Comparison of ENCODE assay signal across 8 cellular contexts in the genomic region with DNA sequence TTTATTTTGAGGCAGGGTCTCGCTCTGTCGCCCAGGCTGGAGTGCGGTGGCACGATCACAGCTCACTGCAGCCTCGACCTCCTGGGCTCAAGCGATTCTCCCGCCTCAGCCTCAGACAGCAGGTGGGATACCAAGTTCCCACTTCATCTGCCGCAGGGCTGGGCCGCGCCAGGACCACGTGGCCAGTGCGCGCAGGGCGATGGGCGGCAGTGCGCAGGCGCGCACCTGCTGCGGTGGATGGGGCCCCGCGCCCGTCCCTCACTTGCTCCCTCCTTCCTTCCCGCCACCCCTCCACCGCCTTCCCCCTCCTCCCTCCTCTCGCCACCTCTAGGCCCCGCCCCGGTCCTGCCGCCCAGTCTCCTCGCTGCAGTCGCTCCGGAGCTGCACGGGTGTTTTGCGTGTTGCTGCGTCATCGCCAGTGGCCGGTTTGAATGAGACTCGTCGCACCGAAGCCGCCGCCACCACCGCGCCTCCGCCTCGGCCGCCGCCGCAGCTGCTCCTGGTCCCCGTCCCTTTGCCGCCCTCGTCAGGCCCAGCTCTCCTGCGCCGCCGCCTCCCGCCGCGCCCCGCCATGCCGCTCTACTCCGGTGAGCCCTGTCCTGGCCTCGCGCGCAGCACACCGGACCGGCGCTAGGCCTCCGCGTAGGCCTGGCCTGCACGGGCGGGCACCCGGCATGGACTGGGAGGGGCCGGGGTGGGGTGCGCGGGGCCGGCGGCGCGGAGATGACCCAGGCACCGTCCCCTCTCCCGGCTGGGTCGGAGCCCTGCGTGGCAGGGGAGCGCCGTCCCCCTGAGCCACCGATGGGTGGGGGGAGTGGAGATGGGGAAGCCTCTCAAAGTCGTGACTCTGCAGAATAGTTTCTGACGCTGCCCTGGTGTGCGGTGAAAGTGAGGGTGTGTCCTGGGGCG. TPM values are rescaled to one million over a fixed set of nuclear protein-coding genes. Genes with fewer than 3 reads are reported as not detected.
DNase-seq lines count a peak whose midpoint lies in the region; ATAC-seq and TF ChIP-seq lines count a peak whose summit lies in the region.

A gene (plus strand): TSS at position 430 of the 909 bp plus-strand sequence. CDS start 142 bp downstream, at position 572.

- H4K20me1 ChIP-seq in smooth muscle cell (ENCODE audit: low read depth), result peaks cover 42% of the 10 kb centered on the region

- H3K36me3 Mint-ChIP-seq in activated B cell treated with CpG ODN at 0.5 μM for 24 hours (ENCODE audit: low read depth), result peaks cover 13% of the 10 kb centered on the region

- H3K79me2 ChIP-seq in smooth muscle cell (ENCODE audit: low read depth), result peaks cover 48% of the 10 kb centered on the region

- H3K27me3 ChIP-seq in smooth muscle cell (ENCODE audit: low read depth), result no peaks in the 10 kb centered on the region

- peak within 1 kb of the TSS; percentile 94 for H3K9ac ChIP-seq in smooth muscle cell (ENCODE audit: low read depth)

- no peaks in the 10 kb centered on the region for H3K36me3 ChIP-seq in smooth muscle cell (ENCODE audit: low read depth)

- intact Hi-C loops in activated B cell treated with CpG ODN at 0.5 μM for 24 hours (cut with micrococcal nuclease), result loop anchor here (1.0 to 5.0 kb wide), 2 partner anchors 46 to 110 kb away; a partner anchor contains a TSS

- peaks cover 30% of the 10 kb centered on the region for H3K4me1 Mint-ChIP-seq in activated B cell treated with CpG ODN at 0.5 μM for 24 hours

- peaks cover 3% of the 10 kb centered on the region for H3F3A ChIP-seq in smooth muscle cell (ENCODE audit: low read depth)

- peak within 1 kb of the TSS; percentile 87 for H3K27ac Mint-ChIP-seq in activated B cell treated with CpG ODN at 0.5 μM for 24 hours

- CTCF ChIA-PET in activated B cell treated with CpG ODN at 0.5 μM for 24 hours (lab: Charles Lee), result interaction anchor here (1.1 kb wide), 1 partner anchor 110 kb away, joined by 3 read pairs; a partner anchor contains a TSS

- no peaks in the 10 kb centered on the region for H3K9me3 Mint-ChIP-seq in activated B cell treated with CpG ODN at 0.5 μM for 24 hours

- DNase-seq in AG09319 (ENCODE audit: extremely low read depth, low read depth), result peak; percentile 83
- peak; percentile 97 for DNase-seq in NCI-H345 (lab: John Stamatoyannopoulos, UW)
- DNase-seq in activated B cell treated with CpG ODN at 0.5 μM for 24 hours, result peak; percentile 88
- peak; percentile 97 to 98 for DNase-seq in cardiac fibroblast (ENCODE audit: low read depth in 2 of 2)
- DNase-seq in iPS-NIHi7 (ENCODE audit: extremely low spot score), result peak; percentile 99
- peak; percentile 84 for DNase-seq in smooth muscle cell (lab: John Stamatoyannopoulos, UW; ENCODE audit: unreplicated experiment)

- peak within 1 kb of the TSS; percentile 86 to 96 for H3K4me3 ChIP-seq in cardiac fibroblast (replicated peaks in 1 of 2; ENCODE audit: low read depth in 2 of 2, low read length in 2 of 2)
- H3K4me3 ChIP-seq in smooth muscle cell, result peak within 1 kb of the TSS; percentile 92

- H3K27me3 Mint-ChIP-seq in activated B cell treated with CpG ODN at 0.5 μM for 24 hours, result peaks cover 2% of the 10 kb centered on the region

- 3% methylated on average over 71 of the region's 89 CpGs for WGBS in smooth muscle cell (ENCODE audit: low lambda C conversion rate)

- peak within 1 kb of the TSS; percentile 86 for H2AFZ ChIP-seq in smooth muscle cell (ENCODE audit: low read depth)

- TF ChIP-seq CTCF in AG09319 (IDR thresholded peaks at IDR 0.05; ENCODE audit: low read depth, low read length) (no peak), activated B cell treated with CpG ODN at 0.5 μM for 24 hours (IDR thresholded peaks at IDR 0.05) (no peak), cardiac fibroblast (IDR thresholded peaks at IDR 0.05; ENCODE audit: low read depth, low read length) (no peak), smooth muscle cell (IDR thresholded peaks at IDR 0.05; ENCODE audit: borderline replicate concordance, insufficient read depth, poor library complexity, severe bottlenecking) (no peak)

- H3K27ac ChIP-seq in smooth muscle cell (ENCODE audit: low read depth), result peak within 1 kb of the TSS; percentile 71

- peak within 1 kb of the TSS; percentile 93 for H3K4me3 Mint-ChIP-seq in activated B cell treated with CpG ODN at 0.5 μM for 24 hours

- peak within 1 kb of the TSS; percentile 90 for H3K4me2 ChIP-seq in smooth muscle cell

- no peaks in the 10 kb centered on the region for H3K9me3 ChIP-seq in smooth muscle cell (replicated peaks; ENCODE audit: low read depth)

- POLR2A ChIA-PET in activated B cell treated with CpG ODN at 0.5 μM for 24 hours (lab: Charles Lee), result interaction anchor here (0.5 to 4.2 kb wide), 5 partner anchors 28 to 347 kb away, joined by 3 to 48 read pairs (median 5); a partner anchor contains a TSS

- ATAC-seq in GM19025 (IDR thresholded peaks at IDR 0.05; ENCODE audit: low read depth, unreplicated experiment), result peak; percentile 88
- peak; percentile 93 for ATAC-seq in HG03280 (IDR thresholded peaks at IDR 0.05; ENCODE audit: unreplicated experiment)
- peak; percentile 96 for ATAC-seq in activated B cell treated with CpG ODN at 0.5 μM for 24 hours (ENCODE audit: low read depth)

- H3K4me1 ChIP-seq in smooth muscle cell (ENCODE audit: low read depth), result peaks cover 8% of the 10 kb centered on the region

RNA-seq across cellular contexts. Expression of the gene that starts here (rescaled TPM):
- total RNA-seq in activated B cell treated with CpG ODN at 0.5 μM for 24 hours (53.1 and 53.9 TPM in 2 replicates), smooth muscle cell (36.5 and 38.5 TPM in 2 replicates)
- 49.0 and 56.8 TPM in 2 replicates for polyA plus RNA-seq in smooth muscle cell

Comparison
In these comparisons a context has a peak if more than half of its experiments do, and no peak if none do; other contexts are left out.
1. Peak in every context shown above with its lines: DNase-seq, ATAC-seq, H3K4me3 ChIP-seq and H3K27ac ChIP-seq.